In the genomic region with DNA sequence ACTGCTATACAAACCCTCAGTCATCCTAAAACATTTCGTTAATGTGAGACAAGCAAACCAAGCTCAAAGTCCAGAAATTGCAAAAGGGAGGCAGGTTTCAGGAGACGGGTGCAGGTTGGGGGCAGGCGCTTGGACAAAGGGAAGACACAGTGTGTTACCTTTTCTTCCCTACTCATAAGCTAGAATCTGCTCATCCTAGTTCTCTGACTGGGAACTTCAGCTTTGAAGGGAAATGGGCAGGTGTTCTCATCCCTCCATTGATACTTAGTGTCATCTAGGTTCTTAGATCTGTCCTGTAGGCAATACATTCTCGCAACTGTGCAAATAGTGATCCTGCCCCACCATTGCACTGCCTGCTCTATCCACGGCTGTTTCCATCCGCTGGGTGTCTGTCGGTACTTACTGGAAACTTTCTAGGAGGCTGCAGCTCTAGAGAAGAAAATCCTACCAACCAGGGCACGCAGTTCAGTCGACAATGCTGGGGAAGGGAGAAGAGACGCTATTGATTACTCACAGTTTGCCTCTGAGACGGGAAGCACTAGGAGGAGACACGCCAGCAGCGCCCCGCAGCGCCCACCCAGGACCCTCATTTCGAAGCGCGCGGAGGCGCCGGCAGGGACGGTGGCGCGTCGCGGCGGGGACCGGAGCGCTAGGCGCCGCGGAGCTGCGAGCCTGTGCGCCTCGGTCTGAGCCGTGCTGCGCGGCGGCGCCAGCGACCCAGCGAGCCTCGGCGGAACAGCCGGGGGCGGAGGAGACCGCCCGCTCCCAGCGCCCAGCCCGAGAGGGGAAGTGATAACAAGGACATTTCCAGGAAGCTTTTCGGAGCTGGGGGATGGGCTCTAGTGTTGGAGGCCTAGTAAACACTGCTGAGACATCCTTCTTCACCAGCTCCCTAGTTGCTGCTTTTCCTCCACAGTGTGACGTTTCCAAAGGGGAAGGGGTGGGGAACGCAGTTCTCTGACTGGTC, we compare ENCODE assay signal across 8 cellular contexts. TPM values are rescaled to one million over a fixed set of nuclear protein-coding genes. Genes with fewer than 3 reads are reported as not detected.
DNase-seq lines count a peak whose midpoint lies in the region; ATAC-seq and TF ChIP-seq lines count a peak whose summit lies in the region.

A gene (minus strand): TSS at position 737 of the 967 bp plus-strand sequence. CDS start 147 bp downstream, at position 590.

- peak; percentile 29 for TF ChIP-seq CTCF in foreskin keratinocyte (conservative IDR thresholded peaks at IDR 0.05)
- no peak for TF ChIP-seq CTCF in natural killer cell (IDR thresholded peaks at IDR 0.05)
- no peak for TF ChIP-seq CTCF in subcutaneous adipose tissue (IDR thresholded peaks at IDR 0.05; ENCODE audit: low read depth)

- DNase-seq in DMS 273 (lab: John Stamatoyannopoulos, UW; ENCODE audit: unreplicated experiment): peak; percentile 92
- DNase-seq in RPMI8226: peak; percentile 47
- DNase-seq in activated naive CD4-positive, alpha-beta T cell treated with Interleukin-2 at 50 U/mL for 16 hours: peak; percentile 42
- peak in 1 of 2 donors; percentile 55 for DNase-seq in foreskin keratinocyte
- no peak for DNase-seq in natural killer cell

- H3K27me3 ChIP-seq in HUES48 (ENCODE audit: control insufficient read depth, insufficient read depth, low read length) (peaks cover 25% of the 10 kb centered on the region), foreskin keratinocyte (no peaks in the 10 kb centered on the region)

- no peaks in the 10 kb centered on the region for H3K36me3 ChIP-seq in HUES48 (ENCODE audit: control insufficient read depth, insufficient read depth, low read length)

- peak within 1 kb of the TSS; percentile 74 for H3K4me3 ChIP-seq in HUES48 (ENCODE audit: low read depth, low read length)

- H3K27ac Mint-ChIP-seq in natural killer cell: peak within 1 kb of the TSS in 1 of 2 donors; percentile 35

- ATAC-seq in GM21528 (IDR thresholded peaks at IDR 0.05; ENCODE audit: low FRiP score, unreplicated experiment) (peak; percentile 85), foreskin keratinocyte (peak; percentile 89), natural killer cell (peak; percentile 81 to 96 (median 89))

- H3K4me1 ChIP-seq in HUES48 (ENCODE audit: control insufficient read depth, insufficient read depth, low read length) (0 out of 2 replicates have a peak, but pooled peaks cover 6% of the 10 kb centered on the region), foreskin keratinocyte (no peaks in the 10 kb centered on the region)

- H3K4me3 Mint-ChIP-seq in natural killer cell: peak within 1 kb of the TSS; percentile 83

- peaks cover 9 to 14% of the 10 kb centered on the region in 2 donors for H3K4me1 Mint-ChIP-seq in natural killer cell

- peak within 1 kb of the TSS; percentile 83 for H3K27ac ChIP-seq in HUES48 (ENCODE audit: low read depth, low read length)
- H3K27ac ChIP-seq in foreskin keratinocyte: peak within 1 kb of the TSS; percentile 11

- H3K9ac ChIP-seq in HUES48 (ENCODE audit: low read depth, low read length): peak within 1 kb of the TSS; percentile 48

- H3K9me3 Mint-ChIP-seq in natural killer cell: no peaks in the 10 kb centered on the region

- intact Hi-C loops in natural killer cell (cut with micrococcal nuclease): no loop called here

- H3K9me3 ChIP-seq in HUES48 (ENCODE audit: control insufficient read depth, insufficient read depth, low read length): no peaks in the 10 kb centered on the region

- H3K36me3 Mint-ChIP-seq in natural killer cell: no peaks in the 10 kb centered on the region

- peaks cover 18 to 26% of the 10 kb centered on the region in 2 donors for H3K27me3 Mint-ChIP-seq in natural killer cell (ENCODE audit: low read depth in 2 of 2)

RNA-seq across cellular contexts. Expression of the gene that starts here (rescaled TPM):
- 1.9 and 2.8 TPM in 2 replicates for total RNA-seq in foreskin keratinocyte
- 1.0 and 1.4 TPM in 2 replicates for polyA plus RNA-seq in foreskin keratinocyte
- total RNA-seq in natural killer cell: 1 to 10 TPM in 1 of 3 donors, under 1 TPM in 2; 0.25 to 1.4 (median 0.68) TPM
- total RNA-seq in subcutaneous adipose tissue: 10 to 100 TPM; 23.9 to 85.7 (median 47.4) TPM
